Comparison of ENCODE assay signal across 19 cellular contexts in the genomic region with DNA sequence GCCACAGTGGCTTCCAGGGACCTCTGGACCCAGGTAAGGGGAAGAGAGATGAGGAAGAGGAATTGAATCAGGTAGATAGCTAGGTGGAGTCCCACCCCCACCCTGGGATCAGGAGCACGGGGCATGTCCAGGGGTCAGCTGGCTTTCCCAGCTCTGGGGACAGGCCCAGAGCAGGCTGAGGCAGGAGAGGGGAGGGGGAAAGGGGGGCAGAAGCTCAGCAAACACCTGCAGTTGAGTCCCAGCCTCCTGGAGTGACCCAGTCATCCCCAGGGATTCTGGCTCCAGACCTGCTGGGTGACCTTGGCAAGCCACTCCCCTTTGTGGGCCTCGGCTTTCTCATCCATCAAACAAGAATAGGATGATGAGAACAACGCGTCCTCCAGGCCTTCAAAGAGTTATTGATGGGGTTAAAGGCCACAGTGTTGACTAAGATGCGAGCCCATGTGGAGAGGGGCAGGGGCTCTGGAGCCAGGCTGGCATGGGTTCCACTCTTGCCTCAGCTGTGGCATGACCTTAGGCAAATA. TPM values are rescaled to one million over a fixed set of nuclear protein-coding genes. Genes with fewer than 3 reads are reported as not detected.
DNase-seq lines count a peak whose midpoint lies in the region; ATAC-seq and TF ChIP-seq lines count a peak whose summit lies in the region.
"Had no signal": no experiment of that assay in that cellular context is flagged by ENCODE, and none has a peak within 500 bp of the region (broad histone marks: within the 10 kb centered on the region; RNA-seq: fewer than 3 reads in every experiment).

No MANE protein-coding gene starts in this region.

- H3K27me3 Mint-ChIP-seq in MCF 10A (ENCODE audit: insufficient read depth, unreplicated experiment): no peaks in the 10 kb centered on the region
- H3K27me3 Mint-ChIP-seq: activated T-helper 17 cell treated with anti-CD3 and anti-CD28 coated beads, Interleukin-2, amount 50 U/mL, for 72 hours had no signal

- DNase-seq in breast epithelium (ENCODE audit: low spot score in 2 of 2): no peak
- no peak for DNase-seq in MCF 10A (ENCODE audit: unreplicated experiment)
- DNase-seq in body of pancreas: peak; percentile 80 to 93 (median 87)
- peak in 2 of 3 donors; percentile 48 to 54 for DNase-seq in mucosa of descending colon
- DNase-seq in D341Med (ENCODE audit: low spot score): no peak
- DNase-seq in stimulated activated CD4-positive, alpha-beta T cell treated with anti-CD3 and anti-CD28 coated beads, Interleukin-4, amount 100 ng/mL, for 24 hours: no peak
- DNase-seq: activated CD8-positive, alpha-beta memory T cell treated with anti-CD3 and anti-CD28 coated beads for 24 hours; Calu3; NCI-H187 treated with DMSO at 0.1 percent for 48 hours; NCI-H526 treated with DMSO at 0.1 percent for 48 hours; sigmoid colon; stimulated activated CD4-positive, alpha-beta T cell treated with anti-CD3 and anti-CD28 coated beads, Interleukin-4, amount 100 ng/mL, for 1 hour; upper lobe of right lung had no signal

- peak; percentile 51 for ATAC-seq in body of pancreas
- ATAC-seq in mucosa of descending colon: peak; percentile 1
- no peak for ATAC-seq in HG02623 (IDR thresholded peaks at IDR 0.05; ENCODE audit: unreplicated experiment)
- ATAC-seq: activated T-helper 17 cell treated with anti-CD3 and anti-CD28 coated beads, Interleukin-2, amount 50 U/mL, for 72 hours; Panc1; upper lobe of right lung had no signal

- BruUV-seq in MCF 10A (replicated peaks; lab: Mats Ljungman, UMichigan): no TSS peak

- H3K36me3 ChIP-seq in breast epithelium (no peaks in the 10 kb centered on the region), body of pancreas (replicated peaks in 1 of 2; ENCODE audit: insufficient read depth in 1 of 2, low read depth in 2 of 2) (no peaks in the 10 kb centered on the region), mucosa of descending colon (ENCODE audit: low read depth) (no peaks in the 10 kb centered on the region)
- H3K36me3 ChIP-seq: sigmoid colon, upper lobe of right lung had no signal

- H3K36me3 Mint-ChIP-seq in MCF 10A (ENCODE audit: insufficient read depth, unreplicated experiment): peaks cover 5% of the 10 kb centered on the region

- no peak overlapping the region for H3K27ac Mint-ChIP-seq in MCF 10A (ENCODE audit: low read depth, unreplicated experiment)
- H3K27ac Mint-ChIP-seq: activated T-helper 17 cell treated with anti-CD3 and anti-CD28 coated beads, Interleukin-2, amount 50 U/mL, for 72 hours had no signal

- POLR2A ChIA-PET in MCF 10A (lab: Yijun Ruan, JAX): interaction anchor here (1.1 kb wide), 1 partner anchor 18 kb away, joined by 4 read pairs; no protein-coding TSS in a partner anchor

- TF ChIP-seq CTCF in breast epithelium (IDR thresholded peaks at IDR 0.05): no peak
- no peak for TF ChIP-seq CTCF in MCF 10A (IDR thresholded peaks at IDR 0.05; ENCODE audit: unreplicated experiment)
- no peak for TF ChIP-seq CTCF in body of pancreas (IDR thresholded peaks at IDR 0.05)
- no peak for TF ChIP-seq CTCF in mucosa of descending colon (IDR thresholded peaks at IDR 0.05)

- peak overlapping the region; percentile 14 to 59 for H3K27ac ChIP-seq in breast epithelium
- peak overlapping the region; percentile 84 to 97 (median 92) for H3K27ac ChIP-seq in body of pancreas
- H3K27ac ChIP-seq in temporal lobe (ENCODE audit: low read depth, low read length): peak overlapping the region; percentile 73
- H3K27ac ChIP-seq: esophagus muscularis mucosa, sigmoid colon, upper lobe of right lung, VCaP had no signal

- intact Hi-C loops in breast epithelium (cut with DNase I; ENCODE audit: low total_unique reads) (no loop called here), MCF 10A (cut with micrococcal nuclease) (no loop called here), body of pancreas (cut with DNase I) (no loop called here), mucosa of descending colon (cut with DNase I, micrococcal nuclease) (no loop called here)

- 17 to 29% methylated on average over 5 of the region's 5 CpGs for WGBS in body of pancreas, 2 donors

- H3K4me3 ChIP-seq in breast epithelium (no peak overlapping the region), body of pancreas (no peak overlapping the region), mucosa of descending colon (no peak overlapping the region)
- H3K4me3 ChIP-seq: esophagus muscularis mucosa, sigmoid colon, upper lobe of right lung had no signal

- no peak overlapping the region for H3K4me3 Mint-ChIP-seq in MCF 10A (ENCODE audit: unreplicated experiment)
- H3K4me3 Mint-ChIP-seq: activated T-helper 17 cell treated with anti-CD3 and anti-CD28 coated beads, Interleukin-2, amount 50 U/mL, for 72 hours had no signal

- peaks cover 22% of the 10 kb centered on the region for H3K4me1 Mint-ChIP-seq in MCF 10A (ENCODE audit: insufficient read depth, unreplicated experiment)

- CTCF ChIA-PET in MCF 10A (lab: Yijun Ruan, JAX): interaction anchor here (0.6 to 1.1 kb wide), 3 partner anchors 14 to 513 kb away, joined by 3 read pairs; partner anchors contain the start of gene STARD10

- no peaks in the 10 kb centered on the region for H3K27me3 ChIP-seq in breast epithelium
- H3K27me3 ChIP-seq in body of pancreas: no peaks in the 10 kb centered on the region
- H3K27me3 ChIP-seq: esophagus muscularis mucosa, sigmoid colon, upper lobe of right lung had no signal

- no peaks in the 10 kb centered on the region for H3K9me3 Mint-ChIP-seq in MCF 10A (ENCODE audit: unreplicated experiment)
- H3K9me3 Mint-ChIP-seq: activated T-helper 17 cell treated with anti-CD3 and anti-CD28 coated beads, Interleukin-2, amount 50 U/mL, for 72 hours had no signal

- H3K4me1 ChIP-seq in breast epithelium (peaks cover 5 to 31% of the 10 kb centered on the region in 2 donors), body of pancreas (peaks cover 91% of the 10 kb centered on the region), mucosa of descending colon (ENCODE audit: low read depth) (peaks cover 41% of the 10 kb centered on the region)

- H3K9me3 ChIP-seq in breast epithelium: no peaks in the 10 kb centered on the region
- H3K9me3 ChIP-seq in body of pancreas: no peaks in the 10 kb centered on the region
- H3K9me3 ChIP-seq in mucosa of descending colon: no peaks in the 10 kb centered on the region
- H3K9me3 ChIP-seq: esophagus muscularis mucosa, sigmoid colon, upper lobe of right lung had no signal

- TF ChIP-seq POLR2A in breast epithelium (IDR thresholded peaks at IDR 0.05) (no peak), body of pancreas (IDR thresholded peaks at IDR 0.05) (peak in 1 of 3 donors; percentile 5)

RNA-seq across cellular contexts. Expression of gene STARD10, which starts 16.0 kb away (rescaled TPM):
- total RNA-seq in breast epithelium: 100 to 1,000 TPM in 1 of 3 donors, 10 to 100 TPM in 2; 20.6 to 117 (median 93.7) TPM
- 10.6 and 16.9 TPM in 2 replicates for total RNA-seq in MCF 10A (2022)
- 100 to 1,000 TPM; 122 to 209 TPM for total RNA-seq in body of pancreas
- 100 to 1,000 TPM; 177 to 472 (median 306) TPM for total RNA-seq in mucosa of descending colon
- 18.9 TPM for total RNA-seq in temporal lobe

RNA-seq across cellular contexts. Expression of gene ARAP1, which starts 25.6 kb away (rescaled TPM):
- 100 to 1,000 TPM in 1 of 3 donors, 10 to 100 TPM in 2; 85.9 to 109 (median 97.0) TPM for total RNA-seq in breast epithelium
- 47.0 and 47.6 TPM in 2 replicates for total RNA-seq in MCF 10A (2022)
- total RNA-seq in body of pancreas: 100 to 1,000 TPM in 1 of 2 donors, 10 to 100 TPM in 1; 63.3 to 208 TPM
- 10 to 100 TPM; 69.3 to 84.8 (median 84.0) TPM for total RNA-seq in mucosa of descending colon
- total RNA-seq in temporal lobe: 30.0 TPM

RNA-seq across cellular contexts. Expression of gene ATG16L2, which starts 36.4 kb away (rescaled TPM):
- total RNA-seq in breast epithelium (10 to 100 TPM; 18.7 to 39.2 (median 28.2) TPM), MCF 10A (2022) (9.9 and 11.2 TPM in 2 replicates), body of pancreas (10 to 100 TPM; 27.5 to 28.3 TPM), mucosa of descending colon (10 to 100 TPM; 37.7 to 64.3 (median 52.5) TPM), temporal lobe (4.7 TPM)

Comparison
In these comparisons a context has a peak if more than half of its experiments do, and no peak if none do; other contexts are left out.
1. DNase-seq: peak in body of pancreas (4 of 4) and mucosa of descending colon (2 of 3); none in breast epithelium (0 of 2), MCF 10A (single experiment), D341Med (single experiment) and stimulated activated CD4-positive, alpha-beta T cell treated with anti-CD3 and anti-CD28 coated beads, Interleukin-4, amount 100 ng/mL, for 24 hours (single experiment).
2. H3K27ac ChIP-seq: peak in every context shown above with its lines; median percentile 92 in body of pancreas; 73 in temporal lobe; 36 in breast epithelium.